In the genomic region with DNA sequence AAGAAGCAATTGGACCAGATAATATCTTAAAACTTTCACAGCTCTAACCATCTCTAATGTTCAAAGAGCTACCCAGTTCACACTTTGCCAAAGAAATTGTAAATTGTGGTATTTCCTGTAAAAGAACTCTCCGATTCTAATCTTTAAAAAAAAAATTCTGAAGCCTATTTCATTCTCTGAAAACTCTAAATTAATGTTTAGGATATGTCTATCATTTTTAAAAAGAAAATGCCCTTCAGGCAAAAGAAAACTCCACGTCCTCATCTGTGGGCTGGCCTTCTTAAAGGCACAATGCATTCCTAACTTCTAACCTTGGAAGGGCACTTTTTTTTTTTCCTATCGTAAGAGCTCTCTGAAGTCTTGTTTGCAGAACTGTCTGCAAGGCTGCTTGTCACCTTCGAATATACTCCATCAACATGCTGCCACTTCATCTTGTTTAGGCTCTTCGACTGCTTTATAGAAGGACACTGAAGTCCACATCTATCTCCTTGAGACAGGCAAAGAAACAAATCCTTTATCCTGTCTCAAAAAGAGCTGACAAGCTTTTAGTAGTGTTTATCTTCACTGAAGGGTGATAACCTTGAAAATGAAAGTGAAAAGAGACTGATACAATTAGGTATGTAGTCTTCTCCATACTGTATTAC, we compare ENCODE assay signal across 8 cellular contexts.
DNase-seq lines count a peak whose midpoint lies in the region; ATAC-seq and TF ChIP-seq lines count a peak whose summit lies in the region.

No MANE protein-coding gene starts in this region.

- H3K27me3 ChIP-seq in dorsolateral prefrontal cortex = no peaks in the 10 kb centered on the region
- H3K27me3 ChIP-seq in thoracic aorta (replicated peaks; ENCODE audit: insufficient read depth) = no peaks in the 10 kb centered on the region

- H3K4me3 Mint-ChIP-seq in glutamatergic neuron (ENCODE audit: unreplicated experiment) = no peak overlapping the region

- DNase-seq in HCEC 1CT (peak; percentile 51), NOMO-1 treated with DMSO at 0.1 percent for 48 hours (lab: John Stamatoyannopoulos, UW; ENCODE audit: unreplicated experiment) (peak; percentile 78), dorsolateral prefrontal cortex (no peak), thoracic aorta (ENCODE audit: low spot score) (no peak), Ammon's horn (ENCODE audit: low spot score) (no peak), glutamatergic neuron (no peak), GM10266 (ENCODE audit: extremely low spot score) (no peak)

- no peaks in the 10 kb centered on the region for H3K36me3 ChIP-seq in thoracic aorta

- no peaks in the 10 kb centered on the region for H3K27me3 Mint-ChIP-seq in glutamatergic neuron (ENCODE audit: unreplicated experiment)

- H3K27ac Mint-ChIP-seq in glutamatergic neuron (ENCODE audit: unreplicated experiment) = no peak overlapping the region

- H3K36me3 Mint-ChIP-seq in glutamatergic neuron (ENCODE audit: unreplicated experiment) = no peaks in the 10 kb centered on the region

- no peak for TF ChIP-seq CTCF in dorsolateral prefrontal cortex (IDR thresholded peaks at IDR 0.05 in 54 of 56, conservative IDR thresholded peaks at IDR 0.05 in 2 of 56; ENCODE audit: low read depth in 1 of 56, partially characterized antibody in 56 of 56)
- no peak for TF ChIP-seq CTCF in thoracic aorta (IDR thresholded peaks at IDR 0.05)
- TF ChIP-seq CTCF in glutamatergic neuron (IDR thresholded peaks at IDR 0.05; ENCODE audit: partially characterized antibody, unreplicated experiment) = no peak
- no peak for TF ChIP-seq CTCF in GM10266 (IDR thresholded peaks at IDR 0.05; ENCODE audit: control insufficient read depth, insufficient read depth, low read depth, missing control alignments)

- no peaks in the 10 kb centered on the region for H3K9me3 ChIP-seq in thoracic aorta

- peaks cover 23 to 42% of the 10 kb centered on the region in 2 donors for H3K4me1 ChIP-seq in thoracic aorta (ENCODE audit: control insufficient read depth in 1 of 2, low read depth in 2 of 2)

- H3K4me1 Mint-ChIP-seq in glutamatergic neuron (ENCODE audit: low read depth, unreplicated experiment) = no peaks in the 10 kb centered on the region

- H3K4me3 ChIP-seq in dorsolateral prefrontal cortex = peak overlapping the region in 17 of 59 donors; percentile 0 to 39 (median 14)
- H3K4me3 ChIP-seq in thoracic aorta = peak overlapping the region; percentile 30

- ATAC-seq in GM18499 (IDR thresholded peaks at IDR 0.05; ENCODE audit: insufficient read depth, unreplicated experiment) (peak; percentile 33), thoracic aorta (ENCODE audit: insufficient number of reproducible peaks, low FRiP score, low read depth) (no peak)

- intact Hi-C loops in dorsolateral prefrontal cortex (cut with DNase I) = no loop called here

- H3K27ac ChIP-seq in dorsolateral prefrontal cortex (peak overlapping the region in 37 of 59 donors; percentile 5 to 94 (median 71)), thoracic aorta (no peak overlapping the region)

- H3K9me3 Mint-ChIP-seq in glutamatergic neuron (ENCODE audit: unreplicated experiment) = no peaks in the 10 kb centered on the region

Comparison
In these comparisons a context has a peak if more than half of its experiments do, and no peak if none do; other contexts are left out.
1. DNase-seq: peak in HCEC 1CT (single experiment) and NOMO-1 treated with DMSO at 0.1 percent for 48 hours (single experiment); none in dorsolateral prefrontal cortex (0 of 10), thoracic aorta (single experiment), Ammon's horn (single experiment), glutamatergic neuron (single experiment) and GM10266 (single experiment).
2. H3K27ac ChIP-seq: peak in dorsolateral prefrontal cortex (37 of 59); none in thoracic aorta (0 of 2).